ENCODE assay signal across 19 cellular contexts in the genomic region with DNA sequence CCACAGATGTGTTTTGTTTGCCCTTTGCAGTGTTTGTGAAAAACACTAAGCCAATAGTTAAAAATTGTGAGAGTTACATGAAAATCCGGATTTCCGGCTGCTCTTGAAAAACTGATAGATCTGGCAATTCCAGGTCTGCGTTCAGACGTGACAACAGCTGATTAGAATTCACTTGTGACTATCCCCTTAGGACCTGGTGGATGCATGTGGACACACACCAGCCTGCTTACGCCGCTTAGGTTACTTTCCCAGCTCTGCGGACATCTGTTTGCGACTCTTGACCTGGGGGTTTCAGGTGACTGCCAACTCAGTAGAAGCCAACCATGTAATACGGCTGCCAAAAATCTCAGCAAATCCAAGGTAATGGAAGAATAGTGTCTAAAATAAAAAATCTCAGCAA.
"Had no signal": no experiment of that assay in that cellular context is flagged by ENCODE, and none has a peak within 500 bp of the region (broad histone marks: within the 10 kb centered on the region; RNA-seq: fewer than 3 reads in every experiment).

No MANE protein-coding gene starts in this region.

- DNase-seq: activated CD4-positive, alpha-beta T cell treated with anti-CD3 and anti-CD28 coated beads, Interleukin-2, amount 10 ng/mL, durations not matched to agents 24 days and 14 days; activated CD8-positive, alpha-beta memory T cell treated with anti-CD3 and anti-CD28 coated beads, Interleukin-2, amount 50 U/mL, for 48 hours; activated gamma-delta T cell treated with Interleukin-2 at 50 U/mL for 16 hours; activated naive CD8-positive, alpha-beta T cell treated with anti-CD3 and anti-CD28 coated beads, Interleukin-2, amount 10 ng/mL, durations not matched to agents 7 days and 5 days; activated T-cell treated with anti-CD3 and anti-CD28 coated beads, Interleukin-2, amount 50 U/mL, for 72 hours; endodermal cell; left colon; mammary epithelial cell; naive thymus-derived CD4-positive, alpha-beta T cell; posterior cingulate gyrus; small intestine; stimulated activated CD4-positive, alpha-beta T cell treated with anti-CD3 and anti-CD28 coated beads, Interleukin-4, amount 100 ng/mL, for 4 hours; stimulated activated CD8-positive, alpha-beta memory T cell treated with anti-CD3 and anti-CD28 coated beads, Interleukin-4, amount 100 ng/mL, for 48 hours; stimulated activated naive CD8-positive, alpha-beta T cell treated with anti-CD3 and anti-CD28 coated beads, Interleukin-15, amount 100 ng/mL, for 72 hours; T-helper 17 cell; testis had no signal

- H3K9me3 Mint-ChIP-seq: activated CD4-positive, alpha-beta T cell treated with anti-CD3 and anti-CD28 coated beads, Interleukin-2, amount 10 ng/mL, durations not matched to agents 24 days and 14 days; activated naive CD8-positive, alpha-beta T cell treated with anti-CD3 and anti-CD28 coated beads, Interleukin-2, amount 10 ng/mL, durations not matched to agents 7 days and 5 days; activated T-cell treated with anti-CD3 and anti-CD28 coated beads, Interleukin-2, amount 50 U/mL, for 72 hours; endodermal cell; naive thymus-derived CD4-positive, alpha-beta T cell; stimulated activated naive CD8-positive, alpha-beta T cell treated with anti-CD3 and anti-CD28 coated beads, Interleukin-15, amount 100 ng/mL, for 72 hours had no signal

- H3K4me3 Mint-ChIP-seq: activated CD4-positive, alpha-beta T cell treated with anti-CD3 and anti-CD28 coated beads, Interleukin-2, amount 10 ng/mL, durations not matched to agents 24 days and 14 days; activated naive CD8-positive, alpha-beta T cell treated with anti-CD3 and anti-CD28 coated beads, Interleukin-2, amount 10 ng/mL, durations not matched to agents 7 days and 5 days; activated T-cell treated with anti-CD3 and anti-CD28 coated beads, Interleukin-2, amount 50 U/mL, for 72 hours; endodermal cell; naive thymus-derived CD4-positive, alpha-beta T cell; stimulated activated naive CD8-positive, alpha-beta T cell treated with anti-CD3 and anti-CD28 coated beads, Interleukin-15, amount 100 ng/mL, for 72 hours; T-helper 17 cell had no signal

- H3K27ac Mint-ChIP-seq: activated CD4-positive, alpha-beta T cell treated with anti-CD3 and anti-CD28 coated beads, Interleukin-2, amount 10 ng/mL, durations not matched to agents 24 days and 14 days; activated naive CD8-positive, alpha-beta T cell treated with anti-CD3 and anti-CD28 coated beads, Interleukin-2, amount 10 ng/mL, durations not matched to agents 7 days and 5 days; endodermal cell; stimulated activated naive CD8-positive, alpha-beta T cell treated with anti-CD3 and anti-CD28 coated beads, Interleukin-15, amount 100 ng/mL, for 72 hours; T-helper 17 cell had no signal

- ATAC-seq: activated T-cell treated with anti-CD3 and anti-CD28 coated beads, Interleukin-2, amount 50 U/mL, for 72 hours; gastroesophageal sphincter; left colon; naive thymus-derived CD4-positive, alpha-beta T cell; stimulated activated naive CD8-positive, alpha-beta T cell treated with anti-CD3 and anti-CD28 coated beads, Interleukin-15, amount 100 ng/mL, for 72 hours; T-helper 17 cell had no signal

- H3K27me3 ChIP-seq: breast epithelium, gastroesophageal sphincter, right atrium auricular region, testis had no signal

- H3K4me3 ChIP-seq: breast epithelium, gastroesophageal sphincter, right atrium auricular region, testis had no signal

- H3K9me3 ChIP-seq: breast epithelium, gastroesophageal sphincter, right atrium auricular region, testis had no signal

- H3K4me1 Mint-ChIP-seq: endodermal cell had no signal

- H3K27me3 Mint-ChIP-seq: activated CD4-positive, alpha-beta T cell treated with anti-CD3 and anti-CD28 coated beads, Interleukin-2, amount 10 ng/mL, durations not matched to agents 24 days and 14 days; activated naive CD8-positive, alpha-beta T cell treated with anti-CD3 and anti-CD28 coated beads, Interleukin-2, amount 10 ng/mL, durations not matched to agents 7 days and 5 days; naive thymus-derived CD4-positive, alpha-beta T cell; stimulated activated naive CD8-positive, alpha-beta T cell treated with anti-CD3 and anti-CD28 coated beads, Interleukin-15, amount 100 ng/mL, for 72 hours; T-helper 17 cell had no signal
